18 cellular contexts compared by ENCODE assay signal in genomic region chr3:58793052-58793451, GRCh38.
DNase-seq lines count a peak whose midpoint lies in the region; ATAC-seq, FAIRE-seq and TF ChIP-seq lines count a peak whose summit lies in the region.
"Had no signal": no experiment of that assay in that cellular context is flagged by ENCODE, and none has a peak within 500 bp of the region (broad histone marks: within the 10 kb centered on the region; RNA-seq: fewer than 3 reads in every experiment).

No MANE protein-coding gene starts in this region.

- CTCF ChIA-PET in SK-N-SH (lab: Yijun Ruan, JAX): no interaction called here
- CTCF ChIA-PET in HepG2 (lab: Yijun Ruan, JAX; ENCODE audit: low intra/inter-chr PET ratio, low total read pairs): no interaction called here

- H3K4me1 ChIP-seq in SK-N-SH (ENCODE audit: control insufficient read depth in 1 of 2, insufficient read depth in 2 of 2, low read depth in 1 of 2, low read length in 1 of 2) (peaks cover 0 to 3% of the 10 kb centered on the region in 2 experiments; a peak in 2 of 4 replicates), psoas muscle (no peaks in the 10 kb centered on the region), HepG2 (ENCODE audit: insufficient read depth, low read length) (peaks cover 13% of the 10 kb centered on the region; the same call in 1 of the 2 replicates)
- H3K4me1 ChIP-seq: BLaER1 treated with 17β-estradiol and CSF1 and Interleukin-3, amounts not matched to agents 10 nM and 100 nM had no signal

- intact Hi-C loops in psoas muscle (cut with DNase I): no loop called here
- intact Hi-C loops in HepG2 (cut with micrococcal nuclease; ENCODE audit: unreplicated experiment): no loop called here

- no peak overlapping the region for H3K9ac ChIP-seq in SK-N-SH
- H3K9ac ChIP-seq in HepG2 (ENCODE audit: insufficient read depth, low read depth, low read length): no peak overlapping the region
- H3K9ac ChIP-seq: BLaER1 treated with 17β-estradiol and CSF1 and Interleukin-3, amounts not matched to agents 10 nM and 100 nM; KMS-11 had no signal

- 71% methylated on average over 2 of the region's 2 CpGs for WGBS in SK-N-SH (ENCODE audit: low lambda C conversion rate)
- 61 to 73% (median 62%) methylated on average over 2 of the region's 2 CpGs for WGBS in psoas muscle, 3 donors
- 70% methylated on average over 2 of the region's 2 CpGs for WGBS in HepG2 (ENCODE audit: low lambda C conversion rate)

- H3K4me3 ChIP-seq in SK-N-SH (ENCODE audit: low read depth in 2 of 2, low read length in 1 of 2): no peak overlapping the region
- no peak overlapping the region for H3K4me3 ChIP-seq in psoas muscle
- H3K4me3 ChIP-seq in HepG2 (replicated peaks in 1 of 3; ENCODE audit: insufficient read depth in 1 of 3, low read depth in 2 of 3, low read length in 3 of 3): no peak overlapping the region
- H3K4me3 ChIP-seq: BLaER1 treated with 17β-estradiol and CSF1 and Interleukin-3, amounts not matched to agents 10 nM and 100 nM had no signal

- H3K9me3 ChIP-seq in SK-N-SH (no peaks in the 10 kb centered on the region), psoas muscle (no peaks in the 10 kb centered on the region), HepG2 (ENCODE audit: low read length) (no peaks in the 10 kb centered on the region)

- in situ Hi-C loops in HepG2 (cut with HindIII; ENCODE audit: extremely low pct_ligation_motif_present, low pct_unique_long_range_greater_than_20kb): no loop called here

- H3K27ac ChIP-seq in SK-N-SH (ENCODE audit: low read depth in 2 of 2, low read length in 1 of 2): no peak overlapping the region; a peak in 1 of 4 replicates
- no peak overlapping the region for H3K27ac ChIP-seq in psoas muscle
- no peak overlapping the region for H3K27ac ChIP-seq in HepG2 (ENCODE audit: extremely low read length, insufficient read depth, low read length)
- H3K27ac ChIP-seq: BLaER1 treated with 17β-estradiol and CSF1 and Interleukin-3, amounts not matched to agents 10 nM and 100 nM; KMS-11 had no signal

- H3K79me2 ChIP-seq in SK-N-SH (ENCODE audit: insufficient read depth) (no peaks in the 10 kb centered on the region), HepG2 (ENCODE audit: insufficient read depth, low read length) (no peaks in the 10 kb centered on the region)

- no peaks in the 10 kb centered on the region for H4K20me1 ChIP-seq in SK-N-SH (ENCODE audit: insufficient read depth)
- no peaks in the 10 kb centered on the region for H4K20me1 ChIP-seq in HepG2 (ENCODE audit: insufficient read depth, low read length)
- H4K20me1 ChIP-seq: BLaER1 treated with 17β-estradiol and CSF1 and Interleukin-3, amounts not matched to agents 10 nM and 100 nM had no signal

- no peak overlapping the region for H3K4me2 ChIP-seq in SK-N-SH
- H3K4me2 ChIP-seq in HepG2 (ENCODE audit: low read depth, low read length): no peak overlapping the region
- H3K4me2 ChIP-seq: BLaER1 treated with 17β-estradiol and CSF1 and Interleukin-3, amounts not matched to agents 10 nM and 100 nM; KMS-11 had no signal

- no peak for ATAC-seq in psoas muscle
- no peak for ATAC-seq in HepG2

- H3K36me3 ChIP-seq in SK-N-SH (replicated peaks in 1 of 2; ENCODE audit: control insufficient read depth in 1 of 2, insufficient read depth in 2 of 2, low read length in 1 of 2) (no peaks in the 10 kb centered on the region), psoas muscle (ENCODE audit: insufficient read depth in 1 of 2, low read depth in 1 of 2) (no peaks in the 10 kb centered on the region), HepG2 (replicated peaks in 1 of 2; ENCODE audit: control insufficient read depth in 1 of 2, insufficient read depth in 2 of 2, low read length in 2 of 2) (no peaks in the 10 kb centered on the region)

- H2AFZ ChIP-seq in SK-N-SH (ENCODE audit: low read depth) (no peak overlapping the region), HepG2 (ENCODE audit: low read length) (no peak overlapping the region)

- POLR2A ChIA-PET in SK-N-SH (lab: Yijun Ruan, JAX) (no interaction called here), HepG2 (lab: Yijun Ruan, JAX) (no interaction called here)

- TF ChIP-seq RAD21 in SK-N-SH (IDR thresholded peaks at IDR 0.05; ENCODE audit: low read length) (no peak), HepG2 (CRISPR knock-in tag; IDR thresholded peaks at IDR 0.05) (no peak)

- no peak for FAIRE-seq in HepG2 (lab: Jason Lieb, UNC)
- FAIRE-seq: GM12892, GM19239 had no signal

- TF ChIP-seq CTCF in SK-N-SH (IDR thresholded peaks at IDR 0.05): no peak
- no peak for TF ChIP-seq CTCF in psoas muscle (IDR thresholded peaks at IDR 0.05)
- TF ChIP-seq CTCF in HepG2 (CRISPR knock-in tag; IDR thresholded peaks at IDR 0.05): no peak

- TF ChIP-seq POLR2A in HepG2 (IDR thresholded peaks at IDR 0.05; ENCODE audit: insufficient read depth in 1 of 2, low read depth in 2 of 2, low read length in 2 of 2): no peak

- DNase-seq in GM04503 (ENCODE audit: low read depth) (peak; percentile 1), SK-N-SH (no peak), glomerular visceral epithelial cell (ENCODE audit: extremely low spot score) (peak; percentile 2), middle frontal gyrus (ENCODE audit: extremely low spot score, low spot score) (no peak), COLO668 (lab: John Stamatoyannopoulos, UW; ENCODE audit: unreplicated experiment) (no peak), psoas muscle (no peak), HepG2 (ENCODE audit: low spot score) (no peak)
- DNase-seq: COR-L47, HFFc6, NCI-H1105, NCI-H1694 treated with DMSO at 0.1 percent for 48 hours, NCI-H446 treated with DMSO at 0.1 percent for 48 hours, NCI-H774, Right ventricle myocardium superior had no signal

- H3K27me3 ChIP-seq in SK-N-SH (ENCODE audit: insufficient read depth) (no peaks in the 10 kb centered on the region), psoas muscle (ENCODE audit: insufficient read depth in 3 of 3, low read length in 2 of 3) (no peaks in the 10 kb centered on the region), HepG2 (ENCODE audit: control insufficient read depth in 1 of 2, insufficient read depth in 2 of 2, low read length in 2 of 2) (no peaks in the 10 kb centered on the region)
- H3K27me3 ChIP-seq: BLaER1 treated with 17β-estradiol and CSF1 and Interleukin-3, amounts not matched to agents 10 nM and 100 nM had no signal

- TF ChIP-seq EP300 in SK-N-SH (IDR thresholded peaks at IDR 0.05; ENCODE audit: borderline replicate concordance in 1 of 2, low read depth in 1 of 2, low read length in 1 of 2): no peak
- no peak for TF ChIP-seq EP300 in HepG2 (IDR thresholded peaks at IDR 0.05; ENCODE audit: low read depth in 2 of 2, low read length in 2 of 2)
- no peak for TF ChIP-seq EP300 in HepG2 (CRISPR knock-in tag; IDR thresholded peaks at IDR 0.05; ENCODE audit: borderline replicate concordance)

- no peaks in the 10 kb centered on the region for H3F3A ChIP-seq in SK-N-SH (replicated peaks; ENCODE audit: insufficient read depth)

- 0 out of 2 replicates have a peak, but pooled peaks cover 3% of the 10 kb centered on the region for H3K9me2 ChIP-seq in SK-N-SH

- BruUV-seq in HepG2 (replicated peaks; lab: Mats Ljungman, UMichigan): no TSS peak

TF ChIP-seq in SK-N-SH, 30 proteins besides CTCF, POLR2A, EP300 and RAD21 (continues in another document):
- TF ChIP-seq RCOR1 (IDR thresholded peaks at IDR 0.05; ENCODE audit: low read length): no peak
- TF ChIP-seq, protein P1, sequence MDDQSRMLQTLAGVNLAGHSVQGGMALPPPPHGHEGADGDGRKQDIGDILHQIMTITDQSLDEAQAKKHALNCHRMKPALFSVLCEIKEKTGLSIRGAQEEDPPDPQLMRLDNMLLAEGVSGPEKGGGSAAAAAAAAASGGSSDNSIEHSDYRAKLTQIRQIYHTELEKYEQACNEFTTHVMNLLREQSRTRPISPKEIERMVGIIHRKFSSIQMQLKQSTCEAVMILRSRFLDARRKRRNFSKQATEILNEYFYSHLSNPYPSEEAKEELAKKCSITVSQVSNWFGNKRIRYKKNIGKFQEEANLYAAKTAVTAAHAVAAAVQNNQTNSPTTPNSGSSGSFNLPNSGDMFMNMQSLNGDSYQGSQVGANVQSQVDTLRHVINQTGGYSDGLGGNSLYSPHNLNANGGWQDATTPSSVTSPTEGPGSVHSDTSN (IDR thresholded peaks at IDR 0.05): peak; percentile 79
- no peak for TF ChIP-seq MAX (IDR thresholded peaks at IDR 0.05; ENCODE audit: low read depth)
- no peak for TF ChIP-seq RFX5 (IDR thresholded peaks at IDR 0.05; ENCODE audit: low read length)
- TF ChIP-seq POLR2AphosphoS5 (IDR thresholded peaks at IDR 0.05; ENCODE audit: low read depth, low read length): no peak
- no peak for TF ChIP-seq TCF12 (IDR thresholded peaks at IDR 0.05)
- TF ChIP-seq JUND (IDR thresholded peaks at IDR 0.05): 0 out of 2 replicates have a peak, but pooled peaks have one; percentile 4
- 0 out of 2 replicates have a peak, but pooled peaks have one; percentile 15 for TF ChIP-seq FOSL2 (IDR thresholded peaks at IDR 0.05; ENCODE audit: borderline replicate concordance, low read depth)
- no peak for TF ChIP-seq YY1 (IDR thresholded peaks at IDR 0.05; ENCODE audit: low read depth)

TF ChIP-seq in HepG2, 621 proteins besides CTCF, POLR2A, EP300 and RAD21:
- no peak for TF ChIP-seq SP5 (CRISPR knock-in tag; IDR thresholded peaks at IDR 0.05; ENCODE audit: borderline replicate concordance, low read depth)
- TF ChIP-seq NR0B2 (CRISPR knock-in tag; IDR thresholded peaks at IDR 0.05): no peak
- TF ChIP-seq XRCC5 (optimal IDR thresholded peaks at IDR 0.05; ENCODE audit: low read length): no peak
- no peak for TF ChIP-seq ZNF292 (CRISPR knock-in tag; IDR thresholded peaks at IDR 0.05; ENCODE audit: borderline replicate concordance, low read depth)
- TF ChIP-seq GPN1 (CRISPR knock-in tag; IDR thresholded peaks at IDR 0.05; ENCODE audit: borderline replicate concordance): no peak
- TF ChIP-seq NR2F6 (IDR thresholded peaks at IDR 0.05): no peak
- no peak for TF ChIP-seq NR2F6 (CRISPR knock-in tag; IDR thresholded peaks at IDR 0.05)

Comparison
In these comparisons a context has a peak if more than half of its experiments do, and no peak if none do; other contexts are left out.
1. DNase-seq: peak in GM04503 (single experiment) and glomerular visceral epithelial cell (single experiment); none in SK-N-SH (single experiment), middle frontal gyrus (single experiment), COLO668 (single experiment), psoas muscle (0 of 2) and HepG2 (single experiment).